Comparison of ENCODE assay signal across 9 cellular contexts in the genomic region with DNA sequence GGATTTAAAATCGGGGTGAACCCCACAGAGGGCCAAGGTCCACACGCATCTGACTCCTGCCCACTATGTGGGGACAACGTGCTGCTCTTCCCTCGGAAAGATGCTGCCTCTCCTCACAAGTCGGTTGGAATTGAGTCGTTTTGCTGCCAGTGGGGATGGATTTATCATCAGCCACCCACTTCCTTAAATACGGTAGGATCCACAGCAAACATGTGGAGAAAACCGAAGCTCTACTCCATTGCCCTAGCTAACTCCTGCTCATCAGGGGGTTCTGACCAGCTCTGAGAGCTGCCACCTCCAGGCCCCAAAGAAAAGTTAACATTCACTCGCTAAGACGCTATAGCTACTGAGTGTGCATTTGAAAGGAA.
DNase-seq lines count a peak whose midpoint lies in the region; ATAC-seq and TF ChIP-seq lines count a peak whose summit lies in the region.
"Had no signal": no experiment of that assay in that cellular context is flagged by ENCODE, and none has a peak within 500 bp of the region (broad histone marks: within the 10 kb centered on the region; RNA-seq: fewer than 3 reads in every experiment).

No MANE protein-coding gene starts in this region.

- no peak overlapping the region for H3K4me3 ChIP-seq in KMS-11 (IDR thresholded peaks at IDR 0.05; ENCODE audit: insufficient read depth, low read depth, low read length)

- no peaks in the 10 kb centered on the region for H4K20me1 ChIP-seq in KMS-11 (ENCODE audit: insufficient read depth)

- intact Hi-C loops in left ventricle myocardium superior (cut with micrococcal nuclease) = no loop called here

- peak overlapping the region; percentile 64; the same call in 1 of the 2 replicates for H3K9ac ChIP-seq in KMS-11

- peak; percentile 12 for DNase-seq in activated naive CD4-positive, alpha-beta T cell treated with Interleukin-2 at 50 U/mL for 16 hours
- DNase-seq in activated naive CD4-positive, alpha-beta T cell (lab: John Stamatoyannopoulos, UW) = no peak
- DNase-seq in activated T-cell treated with anti-CD3 and anti-CD28 coated beads, Interleukin-2, amount 50 U/mL, for 24 hours = peak; percentile 52
- DNase-seq in left ventricle myocardium superior = no peak
- DNase-seq in renal cortical epithelial cell (ENCODE audit: low read depth) = peak; percentile 60
- no peak for DNase-seq in D341Med (ENCODE audit: low spot score)
- DNase-seq in ecto neural progenitor cell (ENCODE audit: low spot score) = no peak

- H3K27ac ChIP-seq in KMS-11 = no peak overlapping the region
- H3K27ac ChIP-seq: epithelial cell of prostate had no signal

- no peaks in the 10 kb centered on the region; the same call in 1 of the 2 replicates for H3K79me2 ChIP-seq in KMS-11 (ENCODE audit: insufficient read depth, low read depth)

- peak overlapping the region; percentile 90 for H3K27ac Mint-ChIP-seq in activated T-cell treated with anti-CD3 and anti-CD28 coated beads, Interleukin-2, amount 50 U/mL, for 24 hours

- no peaks in the 10 kb centered on the region for H3K36me3 ChIP-seq in KMS-11 (ENCODE audit: insufficient read depth)

- H3K4me2 ChIP-seq in KMS-11 = peak overlapping the region; percentile 59

- H3K4me3 Mint-ChIP-seq in activated T-cell treated with anti-CD3 and anti-CD28 coated beads, Interleukin-2, amount 50 U/mL, for 24 hours = peak overlapping the region; percentile 84

- no peaks in the 10 kb centered on the region for H3K36me3 Mint-ChIP-seq in activated T-cell treated with anti-CD3 and anti-CD28 coated beads, Interleukin-2, amount 50 U/mL, for 24 hours (ENCODE audit: low read depth)

- peak; percentile 34 for ATAC-seq in left ventricle myocardium superior

- H3K27me3 Mint-ChIP-seq in activated T-cell treated with anti-CD3 and anti-CD28 coated beads, Interleukin-2, amount 50 U/mL, for 24 hours = no peaks in the 10 kb centered on the region

- peaks cover 69% of the 10 kb centered on the region for H3K4me1 Mint-ChIP-seq in activated T-cell treated with anti-CD3 and anti-CD28 coated beads, Interleukin-2, amount 50 U/mL, for 24 hours (ENCODE audit: low read depth)

- TF ChIP-seq CTCF in KMS-11 (conservative IDR thresholded peaks at IDR 0.05; ENCODE audit: low read depth, low read length) = no peak

- H3K9me3 Mint-ChIP-seq in activated T-cell treated with anti-CD3 and anti-CD28 coated beads, Interleukin-2, amount 50 U/mL, for 24 hours = no peaks in the 10 kb centered on the region

- H3K4me1 ChIP-seq in KMS-11 (ENCODE audit: low read depth, poor library complexity, severe bottlenecking) = peaks cover 35% of the 10 kb centered on the region

- peak overlapping the region; percentile 85 for H2AFZ ChIP-seq in KMS-11 (ENCODE audit: low read depth)

- H3K27me3 ChIP-seq in KMS-11 (ENCODE audit: insufficient read depth, low read depth) = no peaks in the 10 kb centered on the region; the same call in 1 of the 2 replicates

Comparison
In these comparisons a context has a peak if more than half of its experiments do, and no peak if none do; other contexts are left out.
1. DNase-seq: peak in activated naive CD4-positive, alpha-beta T cell treated with Interleukin-2 at 50 U/mL for 16 hours (single experiment), activated T-cell treated with anti-CD3 and anti-CD28 coated beads, Interleukin-2, amount 50 U/mL, for 24 hours (single experiment) and renal cortical epithelial cell (single experiment); none in activated naive CD4-positive, alpha-beta T cell (0 of 4), left ventricle myocardium superior (single experiment), D341Med (single experiment) and ecto neural progenitor cell (single experiment).